In the genomic region with DNA sequence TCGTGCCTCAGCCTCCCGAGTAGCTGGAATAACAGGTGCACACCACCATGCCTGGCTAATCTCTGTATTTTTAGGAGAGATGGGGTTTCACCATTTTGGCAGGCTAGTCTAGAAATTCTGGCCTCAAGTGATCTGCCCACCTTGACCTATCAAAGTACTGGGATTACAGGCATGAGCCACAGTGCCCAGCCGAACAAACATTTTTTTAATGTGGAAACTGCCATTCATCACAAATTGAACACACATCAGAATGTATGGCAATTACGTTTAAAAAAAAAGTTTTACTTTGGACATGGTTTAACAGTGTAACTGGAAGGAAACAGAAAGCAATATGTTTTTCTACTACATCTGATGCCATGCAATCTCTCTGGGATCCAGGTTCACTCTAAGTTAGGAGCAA, we compare ENCODE assay signal across 8 cellular contexts.
"Had no signal": no experiment of that assay in that cellular context is flagged by ENCODE, and none has a peak within 500 bp of the region (broad histone marks: within the 10 kb centered on the region; RNA-seq: fewer than 3 reads in every experiment).

No MANE protein-coding gene starts in this region.

- FAIRE-seq: G401.6, GM12878, GM12891, GM12892, GM18507, GM19239 had no signal

- DNase-seq: GDM1, GF-D8 had no signal

- H3K4me3 ChIP-seq: GM12878 had no signal

- ATAC-seq: GM12878 had no signal
